Comparison of ENCODE assay signal across 1 cellular context in genomic region chr18:50051288-50051687, GRCh38.
TF ChIP-seq lines count a peak whose summit lies in the region.

No MANE protein-coding gene starts in this region.

TF ChIP-seq in WTC11, 78 proteins besides CTCF, POLR2A, EP300 and RAD21 (continued from another document):
- no peak for TF ChIP-seq GABPB1 (CRISPR knock-in tag; IDR thresholded peaks at IDR 0.05)
- TF ChIP-seq HMGXB4 (CRISPR knock-in tag; IDR thresholded peaks at IDR 0.05), result no peak
